10 cellular contexts compared by ENCODE assay signal in the genomic region with DNA sequence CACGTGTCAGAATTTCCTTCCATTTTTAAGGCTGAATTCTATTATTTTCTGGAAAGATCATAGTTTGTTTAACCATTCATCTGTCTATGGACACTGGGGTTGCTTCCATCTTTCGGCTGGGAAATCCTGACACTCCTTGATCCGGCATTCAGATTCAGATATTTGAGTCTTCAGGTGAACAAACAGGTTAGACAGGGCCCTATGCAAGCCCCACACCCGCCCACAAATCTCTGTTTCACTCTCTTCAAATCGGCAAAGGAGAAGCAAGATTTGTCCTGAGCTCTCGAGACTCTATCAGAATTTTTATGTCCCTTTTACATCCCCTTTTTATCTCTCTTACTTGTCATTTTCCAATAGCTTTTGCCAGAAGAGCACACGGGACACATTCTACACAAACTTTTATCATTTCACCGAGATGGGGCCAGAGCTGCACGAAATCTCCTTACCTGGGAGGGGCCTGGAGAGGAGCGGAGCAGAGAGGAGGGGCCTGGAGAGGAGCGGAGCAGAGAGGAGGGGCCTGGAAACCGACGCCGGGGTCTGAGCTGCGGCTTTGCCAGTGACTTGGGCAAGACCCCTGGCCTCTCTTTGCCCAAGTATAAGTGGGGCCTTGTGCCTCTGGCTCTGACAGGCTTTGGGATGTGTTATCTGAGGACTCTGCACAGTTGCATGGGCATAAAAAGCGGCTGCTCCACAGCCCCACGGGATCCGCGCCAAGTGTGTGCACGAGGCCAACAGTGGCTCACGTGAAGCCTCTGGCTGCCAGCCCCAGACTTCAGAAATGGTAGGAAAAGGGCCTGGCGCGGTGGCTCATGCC. TPM values are rescaled to one million over a fixed set of nuclear protein-coding genes. Genes with fewer than 3 reads are reported as not detected.
DNase-seq lines count a peak whose midpoint lies in the region; TF ChIP-seq lines count a peak whose summit lies in the region.
"Had no signal": no experiment of that assay in that cellular context is flagged by ENCODE, and none has a peak within 500 bp of the region (broad histone marks: within the 10 kb centered on the region; RNA-seq: fewer than 3 reads in every experiment).

No MANE protein-coding gene starts in this region.

- H3K27me3 ChIP-seq in tibial nerve = peaks cover 0 to 36% of the 10 kb centered on the region in 2 donors

- TF ChIP-seq CTCF in tibial nerve (IDR thresholded peaks at IDR 0.05) = no peak

- H3K4me1 ChIP-seq in tibial nerve = peaks cover 0 to 10% (median 0%) of the 10 kb centered on the region in 4 donors

- DNase-seq in NCI-H187 (lab: John Stamatoyannopoulos, UW) = peak; percentile 27 to 56
- DNase-seq in NCI-H187 treated with DMSO at 0.1 percent for 48 hours (lab: John Stamatoyannopoulos, UW) = no peak
- DNase-seq in cerebellar cortex (ENCODE audit: low spot score) = peak; percentile 76
- DNase-seq in iPS-NIHi7 (ENCODE audit: extremely low spot score) = peak; percentile 58
- DNase-seq in tibial nerve (ENCODE audit: low spot score in 2 of 2) = peak; percentile 17 to 57
- no peak for DNase-seq in AG08395 (ENCODE audit: low spot score)
- no peak for DNase-seq in GF-D8 (lab: John Stamatoyannopoulos, UW)
- DNase-seq in NCI-H226 = no peak
- DNase-seq: ACHN; stimulated activated CD4-positive, alpha-beta T cell treated with anti-CD3 and anti-CD28 coated beads, Interleukin-4, amount 100 ng/mL, for 4 hours had no signal

- no peak for TF ChIP-seq EP300 in tibial nerve (IDR thresholded peaks at IDR 0.05)

- no peak overlapping the region for H3K27ac ChIP-seq in tibial nerve

- no peaks in the 10 kb centered on the region for H3K36me3 ChIP-seq in tibial nerve

- no peak for TF ChIP-seq POLR2A in tibial nerve (IDR thresholded peaks at IDR 0.05)

- H3K9me3 ChIP-seq in tibial nerve = peaks cover 0 to 23% (median 0%) of the 10 kb centered on the region in 4 donors

- WGBS in tibial nerve, 2 donors = 15 to 22% methylated on average over 18 to 23 of the region's 23 CpGs

- H3K4me3 ChIP-seq in tibial nerve = no peak overlapping the region

RNA-seq across cellular contexts. Expression of a gene that starts 54.3 kb away (rescaled TPM):
- total RNA-seq in tibial nerve = not detected

Comparison
In these comparisons a context has a peak if more than half of its experiments do, and no peak if none do; other contexts are left out.
1. DNase-seq: peak in NCI-H187 (2 of 2), cerebellar cortex (single experiment), iPS-NIHi7 (single experiment) and tibial nerve (2 of 2); none in NCI-H187 treated with DMSO at 0.1 percent for 48 hours (single experiment), AG08395 (single experiment), GF-D8 (single experiment) and NCI-H226 (single experiment).